Comparison of ENCODE assay signal across 15 cellular contexts in the genomic region with DNA sequence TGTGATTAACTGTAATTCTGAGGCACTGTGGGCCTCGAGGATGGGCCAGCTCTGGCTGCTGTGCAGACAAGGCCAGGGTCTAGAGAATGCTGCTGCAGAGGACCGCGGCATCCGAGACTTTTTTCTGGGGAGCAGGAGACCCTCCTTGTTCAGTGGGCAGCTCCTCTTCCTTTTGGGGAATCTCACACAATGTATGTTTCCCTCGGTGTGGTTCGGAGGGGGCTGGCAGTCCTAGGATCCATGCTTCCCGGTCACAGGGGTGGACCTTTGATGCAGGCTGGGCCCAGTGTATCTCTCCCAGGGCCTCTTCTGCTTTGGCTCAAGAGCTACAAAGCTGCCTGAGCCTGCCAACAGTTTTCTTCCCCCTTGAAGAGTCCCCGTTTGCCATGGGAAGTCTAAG. TPM values are rescaled to one million over a fixed set of nuclear protein-coding genes. Genes with fewer than 3 reads are reported as not detected.
A peak's percentile ranks its signal among the peaks of the same experiment; 100 is the strongest.
DNase-seq lines count a peak whose midpoint lies in the region; ATAC-seq and TF ChIP-seq lines count a peak whose summit lies in the region.
"Had no signal": no experiment of that assay in that cellular context is flagged by ENCODE, and none has a peak within 500 bp of the region (broad histone marks: within the 10 kb centered on the region; RNA-seq: fewer than 3 reads in every experiment).

No MANE protein-coding gene starts in this region.

- H3K36me3 ChIP-seq in Panc1 (ENCODE audit: control insufficient read depth, insufficient read depth, low read length) (no peaks in the 10 kb centered on the region), subcutaneous abdominal adipose tissue (ENCODE audit: control insufficient read depth in 5 of 5, insufficient read depth in 5 of 5, low read length in 5 of 5) (no peaks in the 10 kb centered on the region)
- H3K36me3 ChIP-seq: Peyer's patch had no signal

- H3K27ac ChIP-seq in Panc1 (ENCODE audit: low read length) (peak overlapping the region; percentile 76), subcutaneous abdominal adipose tissue (ENCODE audit: low read depth, low read length) (peak overlapping the region; percentile 24)
- H3K27ac ChIP-seq: 22Rv1, Peyer's patch had no signal

- H3K4me1 ChIP-seq in Panc1 (ENCODE audit: control insufficient read depth, insufficient read depth, low read length): peaks cover 53% of the 10 kb centered on the region
- peaks cover 4 to 37% (median 31%) of the 10 kb centered on the region in 5 donors for H3K4me1 ChIP-seq in subcutaneous abdominal adipose tissue (ENCODE audit: control insufficient read depth in 5 of 5, insufficient read depth in 5 of 5, low read length in 5 of 5)
- H3K4me1 ChIP-seq: Peyer's patch had no signal

- no peak overlapping the region for H3K4me3 Mint-ChIP-seq in HFFc6

- in situ Hi-C loops in Panc1 (cut with HindIII; ENCODE audit: low pct_unique_long_range_greater_than_20kb, low sequenced_read_pairs): no loop called here

- no peak for TF ChIP-seq CTCF in Panc1 (IDR thresholded peaks at IDR 0.05)
- no peak for TF ChIP-seq CTCF in HFFc6 (IDR thresholded peaks at IDR 0.05)

- H3K27me3 ChIP-seq in Panc1 (ENCODE audit: control insufficient read depth, insufficient read depth, low read length): no peaks in the 10 kb centered on the region
- H3K27me3 ChIP-seq in subcutaneous abdominal adipose tissue (ENCODE audit: control insufficient read depth in 5 of 5, insufficient read depth in 4 of 5, low read length in 5 of 5): no peaks in the 10 kb centered on the region
- H3K27me3 ChIP-seq: Peyer's patch had no signal

- H3K27me3 Mint-ChIP-seq in HFFc6 (ENCODE audit: insufficient read depth): peaks cover 2% of the 10 kb centered on the region

- no peak overlapping the region for H3K27ac Mint-ChIP-seq in HFFc6

- H3K9me3 Mint-ChIP-seq in HFFc6: no peaks in the 10 kb centered on the region

- POLR2A ChIA-PET in Panc1 (lab: Charles Lee): no interaction called here

- H3K9ac ChIP-seq in subcutaneous abdominal adipose tissue (ENCODE audit: low read length in 5 of 5): peak overlapping the region in 1 of 5 donors; percentile 21

- H3K4me3 ChIP-seq in Panc1 (ENCODE audit: low read depth in 2 of 2, low read length in 2 of 2) (no peak overlapping the region), subcutaneous abdominal adipose tissue (ENCODE audit: low read depth in 1 of 5, low read length in 5 of 5) (no peak overlapping the region)
- H3K4me3 ChIP-seq: Peyer's patch had no signal

- H3K9me3 ChIP-seq in Panc1 (ENCODE audit: control insufficient read depth, insufficient read depth, low read depth, low read length): no peaks in the 10 kb centered on the region
- no peaks in the 10 kb centered on the region for H3K9me3 ChIP-seq in subcutaneous abdominal adipose tissue (ENCODE audit: control insufficient read depth in 5 of 5, low read length in 5 of 5)
- H3K9me3 ChIP-seq: Peyer's patch had no signal

- peak; percentile 23 for ATAC-seq in Panc1
- ATAC-seq in HG03469 (IDR thresholded peaks at IDR 0.05; ENCODE audit: unreplicated experiment): no peak

- intact Hi-C loops in Panc1 (cut with micrococcal nuclease; ENCODE audit: unreplicated experiment): no loop called here

- no TSS peak for BruUV-seq in Panc1 (replicated peaks; lab: Mats Ljungman, UMichigan)

- peaks cover 24% of the 10 kb centered on the region for H3K4me1 Mint-ChIP-seq in HFFc6 (ENCODE audit: low read depth)

- peak; percentile 6 for DNase-seq in activated CD4-positive, CD25-positive, alpha-beta regulatory T cell treated with anti-CD3 and anti-CD28 coated beads, Interleukin-2, amount 50 U/mL, for 72 hours
- DNase-seq in activated CD4-positive, CD25-positive, alpha-beta regulatory T cell (lab: John Stamatoyannopoulos, UW): no peak
- DNase-seq in Panc1 (ENCODE audit: low read depth, low spot score): no peak
- DNase-seq in mesenteric fat pad (ENCODE audit: low spot score): peak; percentile 75
- DNase-seq in HFFc6: no peak
- DNase-seq in AG08395 (ENCODE audit: low spot score): no peak
- DNase-seq: HCEC 1CT, NCI-H2029, NCI-H2171 treated with DMSO at 0.1 percent for 48 hours, NCI-H774, Peyer's patch, SHP77 had no signal

- H3K36me3 Mint-ChIP-seq in HFFc6 (ENCODE audit: low read depth): peaks cover 22% of the 10 kb centered on the region

- CTCF ChIA-PET in Panc1 (lab: Charles Lee): no interaction called here

RNA-seq across cellular contexts. Expression of a gene that starts 31.5 kb away (rescaled TPM):
- total RNA-seq in Panc1 (2021; ENCODE audit: unreplicated experiment): 69.8 TPM
- 49.0 TPM for polyA plus RNA-seq in Panc1 (2012; ENCODE audit: insufficient read length)
- total RNA-seq in mesenteric fat pad: 31.4 TPM
- 10 to 100 TPM; 55.5 to 93.3 (median 79.9) TPM for total RNA-seq in HFFc6 (2021; fragmentation: NEBNext Ultra II Directional; extraction: Animal tissue kit (Norgen Biotek cat#: 25700))

Comparison
In these comparisons a context has a peak if more than half of its experiments do, and no peak if none do; other contexts are left out.
1. DNase-seq: peak in activated CD4-positive, CD25-positive, alpha-beta regulatory T cell treated with anti-CD3 and anti-CD28 coated beads, Interleukin-2, amount 50 U/mL, for 72 hours (single experiment) and mesenteric fat pad (single experiment); none in activated CD4-positive, CD25-positive, alpha-beta regulatory T cell (0 of 4), Panc1 (single experiment), HFFc6 (single experiment) and AG08395 (single experiment).